ENCODE assay signal across 24 cellular contexts in genomic region chrX:701673-702072, GRCh38.
A peak's percentile ranks its signal among the peaks of the same experiment; 100 is the strongest.
DNase-seq lines count a peak whose midpoint lies in the region; ATAC-seq and TF ChIP-seq lines count a peak whose summit lies in the region.
"Had no signal": no experiment of that assay in that cellular context is flagged by ENCODE, and none has a peak within 500 bp of the region (broad histone marks: within the 10 kb centered on the region; RNA-seq: fewer than 3 reads in every experiment).

No MANE protein-coding gene starts in this region.

- H3K27me3 Mint-ChIP-seq in natural killer cell treated with Interleukin-12 subunit alpha and Interleukin-12 subunit beta and Interleukin-15 and Interleukin-18, amount 100 ng/mL, for 72 hours = peaks cover 0 to 4% of the 10 kb centered on the region in 2 donors
- H3K27me3 Mint-ChIP-seq in natural killer cell (ENCODE audit: low read depth in 2 of 2) (no peaks in the 10 kb centered on the region), endodermal cell (ENCODE audit: insufficient read depth) (peaks cover 6% of the 10 kb centered on the region), mesothelial cell of epicardium (ENCODE audit: low read depth) (no peaks in the 10 kb centered on the region), type B pancreatic cell (peaks cover 5% of the 10 kb centered on the region)

- no peak overlapping the region for H3K9ac ChIP-seq in endodermal cell (ENCODE audit: extremely low read depth, low read length, poor library complexity, severe bottlenecking)
- H3K9ac ChIP-seq: BLaER1 treated with 17β-estradiol and CSF1 and Interleukin-3, amounts not matched to agents 10 nM and 100 nM had no signal

- H3K4me3 Mint-ChIP-seq in natural killer cell treated with Interleukin-12 subunit alpha and Interleukin-12 subunit beta and Interleukin-15 and Interleukin-18, amount 100 ng/mL, for 72 hours = no peak overlapping the region
- H3K4me3 Mint-ChIP-seq in natural killer cell (no peak overlapping the region), endodermal cell (no peak overlapping the region), mesothelial cell of epicardium (no peak overlapping the region), type B pancreatic cell (no peak overlapping the region)
- H3K4me3 Mint-ChIP-seq: CD14-positive monocyte; CD4-positive, alpha-beta T cell; CD8-positive, alpha-beta memory T cell; GM23338 had no signal

- H3K36me3 ChIP-seq in endodermal cell (ENCODE audit: control insufficient read depth, insufficient read depth, low read length) = no peaks in the 10 kb centered on the region
- no peaks in the 10 kb centered on the region for H3K36me3 ChIP-seq in gastrocnemius medialis
- H3K36me3 ChIP-seq: BE2C; BLaER1 treated with 17β-estradiol and CSF1 and Interleukin-3, amounts not matched to agents 10 nM and 100 nM had no signal

- H3K27ac Mint-ChIP-seq in natural killer cell treated with Interleukin-12 subunit alpha and Interleukin-12 subunit beta and Interleukin-15 and Interleukin-18, amount 100 ng/mL, for 72 hours = no peak overlapping the region
- H3K27ac Mint-ChIP-seq in natural killer cell (no peak overlapping the region), endodermal cell (no peak overlapping the region), mesothelial cell of epicardium (peak overlapping the region; percentile 95), type B pancreatic cell (peak overlapping the region; percentile 73)
- H3K27ac Mint-ChIP-seq: CD14-positive monocyte; CD4-positive, alpha-beta T cell; GM23338 had no signal

- H3K9me3 ChIP-seq in endodermal cell (ENCODE audit: control insufficient read depth, low read length) (peaks cover 7% of the 10 kb centered on the region), gastrocnemius medialis (no peaks in the 10 kb centered on the region)
- H3K9me3 ChIP-seq: BE2C had no signal

- peak; percentile 44 to 52 for ATAC-seq in natural killer cell treated with Interleukin-12 subunit alpha and Interleukin-12 subunit beta and Interleukin-15 and Interleukin-18, amount 100 ng/mL, for 72 hours
- ATAC-seq in natural killer cell (no peak), gastrocnemius medialis (no peak), HG02642 (IDR thresholded peaks at IDR 0.05; ENCODE audit: poor library complexity, unreplicated experiment) (no peak)
- ATAC-seq: GM23338, HCT116 had no signal

- H3K4me1 ChIP-seq in endodermal cell (ENCODE audit: control insufficient read depth, insufficient read depth, low read length) (no peaks in the 10 kb centered on the region), gastrocnemius medialis (no peaks in the 10 kb centered on the region)
- H3K4me1 ChIP-seq: A549, BE2C had no signal

- in situ Hi-C loops in gastrocnemius medialis (cut with MboI; ENCODE audit: low sequenced_read_pairs in 4 of 4) = no loop called here

- peaks cover 2 to 6% of the 10 kb centered on the region in 2 donors for H3K4me1 Mint-ChIP-seq in natural killer cell treated with Interleukin-12 subunit alpha and Interleukin-12 subunit beta and Interleukin-15 and Interleukin-18, amount 100 ng/mL, for 72 hours (ENCODE audit: low read depth in 2 of 2)
- H3K4me1 Mint-ChIP-seq in natural killer cell = peaks cover 0 to 5% of the 10 kb centered on the region in 2 donors
- H3K4me1 Mint-ChIP-seq in endodermal cell = no peaks in the 10 kb centered on the region
- H3K4me1 Mint-ChIP-seq in mesothelial cell of epicardium = peaks cover 11% of the 10 kb centered on the region
- H3K4me1 Mint-ChIP-seq in type B pancreatic cell (ENCODE audit: unreplicated experiment) = no peaks in the 10 kb centered on the region
- H3K4me1 Mint-ChIP-seq: GM23338 had no signal

- no peak for DNase-seq in natural killer cell treated with Interleukin-12 subunit alpha and Interleukin-12 subunit beta and Interleukin-15 and Interleukin-18, amount 100 ng/mL, for 72 hours (ENCODE audit: low spot score)
- DNase-seq in natural killer cell = no peak
- DNase-seq in endodermal cell = peak; percentile 10
- no peak for DNase-seq in mesothelial cell of epicardium (ENCODE audit: low spot score in 2 of 2, unreplicated experiment in 2 of 2)
- no peak for DNase-seq in type B pancreatic cell (ENCODE audit: extremely low spot score, unreplicated experiment)
- DNase-seq in hippocampal formation (lab: John Stamatoyannopoulos, UW) = no peak
- DNase-seq in gastrocnemius medialis = no peak
- DNase-seq: 8988T; ACHN; AML-193; BE2C; CD4-positive, alpha-beta T cell; CD8-positive, alpha-beta memory T cell; DMS 273 treated with DMSO at 0.1 percent for 48 hours; DMS79; EL; GDM1; H7 had no signal

- no peaks in the 10 kb centered on the region for H3K36me3 Mint-ChIP-seq in natural killer cell treated with Interleukin-12 subunit alpha and Interleukin-12 subunit beta and Interleukin-15 and Interleukin-18, amount 100 ng/mL, for 72 hours
- H3K36me3 Mint-ChIP-seq in natural killer cell (no peaks in the 10 kb centered on the region), endodermal cell (ENCODE audit: low read depth) (no peaks in the 10 kb centered on the region), mesothelial cell of epicardium (peaks cover 2% of the 10 kb centered on the region), type B pancreatic cell (no peaks in the 10 kb centered on the region)
- H3K36me3 Mint-ChIP-seq: CD14-positive monocyte had no signal

- H3K27me3 ChIP-seq in endodermal cell (ENCODE audit: control insufficient read depth, insufficient read depth, low read length, poor library complexity, severe bottlenecking) (no peaks in the 10 kb centered on the region), gastrocnemius medialis (no peaks in the 10 kb centered on the region)
- H3K27me3 ChIP-seq: BE2C; BLaER1 treated with 17β-estradiol and CSF1 and Interleukin-3, amounts not matched to agents 10 nM and 100 nM had no signal

- no peak for TF ChIP-seq CTCF in natural killer cell (IDR thresholded peaks at IDR 0.05)
- TF ChIP-seq CTCF in endodermal cell (conservative IDR thresholded peaks at IDR 0.05) = no peak
- TF ChIP-seq CTCF in mesothelial cell of epicardium (IDR thresholded peaks at IDR 0.05; ENCODE audit: unreplicated experiment) = no peak
- TF ChIP-seq CTCF in type B pancreatic cell (conservative IDR thresholded peaks at IDR 0.05) = no peak
- no peak for TF ChIP-seq CTCF in gastrocnemius medialis (IDR thresholded peaks at IDR 0.05 in 4 of 5, conservative IDR thresholded peaks at IDR 0.05 in 1 of 5)

- WGBS in endodermal cell (ENCODE audit: insufficient coverage in 1 of 2, insufficient read length in 1 of 2), 2 experiments = 93% methylated on average over 3 to 5 of the region's 5 CpGs

- no peak overlapping the region for H3K27ac ChIP-seq in endodermal cell (ENCODE audit: low read depth, low read length)
- no peak overlapping the region for H3K27ac ChIP-seq in gastrocnemius medialis
- H3K27ac ChIP-seq: A549; BLaER1 treated with 17β-estradiol and CSF1 and Interleukin-3, amounts not matched to agents 10 nM and 100 nM had no signal

- no peak for TF ChIP-seq POLR2A in gastrocnemius medialis (IDR thresholded peaks at IDR 0.05)

- H3K4me3 ChIP-seq in endodermal cell (ENCODE audit: low read length) = no peak overlapping the region
- no peak overlapping the region for H3K4me3 ChIP-seq in gastrocnemius medialis
- H3K4me3 ChIP-seq: A549; BLaER1 treated with 17β-estradiol and CSF1 and Interleukin-3, amounts not matched to agents 10 nM and 100 nM; GM23338 had no signal

- intact Hi-C loops in natural killer cell (cut with micrococcal nuclease) (no loop called here), gastrocnemius medialis (cut with DNase I; ENCODE audit: low total_unique reads) (no loop called here)

- peaks cover 2% of the 10 kb centered on the region for H3K9me3 Mint-ChIP-seq in natural killer cell treated with Interleukin-12 subunit alpha and Interleukin-12 subunit beta and Interleukin-15 and Interleukin-18, amount 100 ng/mL, for 72 hours
- peaks cover 2 to 7% of the 10 kb centered on the region in 2 donors for H3K9me3 Mint-ChIP-seq in natural killer cell
- H3K9me3 Mint-ChIP-seq in endodermal cell = peaks cover 24% of the 10 kb centered on the region
- H3K9me3 Mint-ChIP-seq in mesothelial cell of epicardium = peaks cover 41% of the 10 kb centered on the region
- peaks cover 8% of the 10 kb centered on the region for H3K9me3 Mint-ChIP-seq in type B pancreatic cell

Comparison
In these comparisons a context has a peak if more than half of its experiments do, and no peak if none do; other contexts are left out.
1. ATAC-seq: peak in natural killer cell treated with Interleukin-12 subunit alpha and Interleukin-12 subunit beta and Interleukin-15 and Interleukin-18, amount 100 ng/mL, for 72 hours (2 of 2); none in natural killer cell (0 of 3), gastrocnemius medialis (0 of 2) and HG02642 (single experiment).
2. H3K27ac Mint-ChIP-seq: peak in mesothelial cell of epicardium (single experiment) and type B pancreatic cell (single experiment); none in natural killer cell treated with Interleukin-12 subunit alpha and Interleukin-12 subunit beta and Interleukin-15 and Interleukin-18, amount 100 ng/mL, for 72 hours (0 of 2), natural killer cell (0 of 2) and endodermal cell (single experiment).